In genomic region chr7:116329845-116330503, GRCh38 we compare ENCODE assay signal across 25 cellular contexts.
DNase-seq lines count a peak whose midpoint lies in the region; ATAC-seq and TF ChIP-seq lines count a peak whose summit lies in the region.
"Had no signal": no experiment of that assay in that cellular context is flagged by ENCODE, and none has a peak within 500 bp of the region (broad histone marks: within the 10 kb centered on the region; RNA-seq: fewer than 3 reads in every experiment).

No MANE protein-coding gene starts in this region.

- H3K36me3 ChIP-seq in right atrium auricular region: no peaks in the 10 kb centered on the region
- H3K36me3 ChIP-seq in gastroesophageal sphincter: no peaks in the 10 kb centered on the region
- no peaks in the 10 kb centered on the region for H3K36me3 ChIP-seq in sigmoid colon
- H3K36me3 ChIP-seq: BE2C had no signal

- peaks cover 0 to 12% of the 10 kb centered on the region in 2 donors for H3K4me1 ChIP-seq in right atrium auricular region
- peaks cover 7 to 27% (median 8%) of the 10 kb centered on the region in 3 donors for H3K4me1 ChIP-seq in gastroesophageal sphincter
- H3K4me1 ChIP-seq in sigmoid colon: peaks cover 0 to 29% (median 23%) of the 10 kb centered on the region in 4 donors
- H3K4me1 ChIP-seq: BE2C had no signal

- H3K27ac ChIP-seq in right atrium auricular region (peak overlapping the region in 1 of 2 donors; percentile 12), gastroesophageal sphincter (peak overlapping the region; percentile 20 to 47 (median 32)), sigmoid colon (peak overlapping the region; percentile 10 to 61 (median 58))

- no peak overlapping the region for H3K27ac Mint-ChIP-seq in T-cell
- H3K27ac Mint-ChIP-seq: activated naive CD4-positive, alpha-beta T cell treated with anti-CD3 and anti-CD28 coated beads for 36 hours; activated T-cell treated with anti-CD3 and anti-CD28 coated beads, Interleukin-2, amount 50 U/mL, for 72 hours; mesothelial cell of epicardium; nephron; stimulated activated memory B cell treated with anti-CD40 and anti-IgM and Interleukin-4, amounts not matched to agents 10 μg/mL and 1 μg/mL and 100 μg/mL, for 72 hours had no signal

- DNase-seq in Right ventricle myocardium superior: no peak
- no peak for DNase-seq in right atrium auricular region (ENCODE audit: low spot score)
- no peak for DNase-seq in sigmoid colon
- DNase-seq in T-cell: no peak
- DNase-seq in iPS-NIHi7 (ENCODE audit: extremely low spot score): no peak
- no peak for DNase-seq in stimulated activated CD8-positive, alpha-beta memory T cell treated with anti-CD3 and anti-CD28 coated beads, Interleukin-4, amount 100 ng/mL, for 48 hours
- DNase-seq: activated naive CD4-positive, alpha-beta T cell treated with anti-CD3 and anti-CD28 coated beads for 36 hours; activated T-cell treated with anti-CD3 and anti-CD28 coated beads, Interleukin-2, amount 50 U/mL, for 72 hours; amygdala; BE2C; central memory CD4-positive, alpha-beta T cell; DMS79 treated with DMSO at 0.1 percent for 48 hours; Karpas-422; MV-4-11; NCI-H1694 treated with DMSO at 0.1 percent for 48 hours; NCI-H2227 treated with DMSO at 0.1 percent for 48 hours; NCI-H82; OCI-M1; SIG-M5; stimulated activated CD4-positive, alpha-beta T cell treated with anti-CD3 and anti-CD28 coated beads, Interleukin-1b, Interleukin-23, amount 100 ng/mL, for 48 hours had no signal

- ATAC-seq in Right ventricle myocardium superior (ENCODE audit: poor library complexity) (peak; percentile 66), gastroesophageal sphincter (peak; percentile 31), GM21528 (IDR thresholded peaks at IDR 0.05; ENCODE audit: low FRiP score, unreplicated experiment) (no peak), T-cell (replicated peaks in 1 of 4) (no peak)
- ATAC-seq: activated T-cell treated with anti-CD3 and anti-CD28 coated beads, Interleukin-2, amount 50 U/mL, for 72 hours; stimulated activated memory B cell treated with anti-CD40 and anti-IgM and Interleukin-4, amounts not matched to agents 10 μg/mL and 1 μg/mL and 100 μg/mL, for 72 hours had no signal

- CTCF ChIA-PET in T-cell (lab: Charles Lee): no interaction called here

- H3K4me3 Mint-ChIP-seq in T-cell: no peak overlapping the region
- H3K4me3 Mint-ChIP-seq: activated naive CD4-positive, alpha-beta T cell treated with anti-CD3 and anti-CD28 coated beads for 36 hours; activated T-cell treated with anti-CD3 and anti-CD28 coated beads, Interleukin-2, amount 50 U/mL, for 72 hours; mesothelial cell of epicardium; nephron; stimulated activated memory B cell treated with anti-CD40 and anti-IgM and Interleukin-4, amounts not matched to agents 10 μg/mL and 1 μg/mL and 100 μg/mL, for 72 hours had no signal

- POLR2A ChIA-PET in T-cell (lab: Charles Lee): no interaction called here

- TF ChIP-seq CTCF in right atrium auricular region (IDR thresholded peaks at IDR 0.05): no peak
- TF ChIP-seq CTCF in gastroesophageal sphincter (IDR thresholded peaks at IDR 0.05): no peak
- no peak for TF ChIP-seq CTCF in sigmoid colon (IDR thresholded peaks at IDR 0.05)

- H3K4me3 ChIP-seq in right atrium auricular region: no peak overlapping the region
- H3K4me3 ChIP-seq in gastroesophageal sphincter: no peak overlapping the region
- no peak overlapping the region for H3K4me3 ChIP-seq in sigmoid colon

- H3K27me3 ChIP-seq in right atrium auricular region (no peaks in the 10 kb centered on the region), gastroesophageal sphincter (no peaks in the 10 kb centered on the region), sigmoid colon (no peaks in the 10 kb centered on the region)
- H3K27me3 ChIP-seq: BE2C had no signal

- H3K36me3 Mint-ChIP-seq in T-cell: no peaks in the 10 kb centered on the region
- H3K36me3 Mint-ChIP-seq: mesothelial cell of epicardium; stimulated activated memory B cell treated with anti-CD40 and anti-IgM and Interleukin-4, amounts not matched to agents 10 μg/mL and 1 μg/mL and 100 μg/mL, for 72 hours had no signal

- 20 to 50% methylated on average over 1 of the region's 1 CpG for WGBS in gastroesophageal sphincter (ENCODE audit: low coverage in 1 of 2), 2 donors
- 75 to 89% methylated on average over 1 of the region's 1 CpG for WGBS in sigmoid colon, 2 donors

- TF ChIP-seq EP300 in gastroesophageal sphincter (IDR thresholded peaks at IDR 0.05): no peak
- no peak for TF ChIP-seq EP300 in sigmoid colon (IDR thresholded peaks at IDR 0.05)

- H3K9me3 ChIP-seq in right atrium auricular region: no peaks in the 10 kb centered on the region
- H3K9me3 ChIP-seq in gastroesophageal sphincter: peaks cover 0 to 4% (median 0%) of the 10 kb centered on the region in 3 donors
- H3K9me3 ChIP-seq in sigmoid colon: no peaks in the 10 kb centered on the region
- H3K9me3 ChIP-seq: BE2C had no signal

- no peaks in the 10 kb centered on the region for H3K4me1 Mint-ChIP-seq in T-cell
- H3K4me1 Mint-ChIP-seq: mesothelial cell of epicardium; stimulated activated memory B cell treated with anti-CD40 and anti-IgM and Interleukin-4, amounts not matched to agents 10 μg/mL and 1 μg/mL and 100 μg/mL, for 72 hours had no signal

- H3K27me3 Mint-ChIP-seq in T-cell: peaks cover 2 to 6% of the 10 kb centered on the region in 2 donors
- H3K27me3 Mint-ChIP-seq: stimulated activated memory B cell treated with anti-CD40 and anti-IgM and Interleukin-4, amounts not matched to agents 10 μg/mL and 1 μg/mL and 100 μg/mL, for 72 hours had no signal

- intact Hi-C loops in Right ventricle myocardium superior (cut with DNase I) (loop anchor here (5.0 kb wide), 1 partner anchor 58 kb away; no protein-coding TSS in a partner anchor), sigmoid colon (cut with DNase I) (no loop called here)

- no peaks in the 10 kb centered on the region for H3K9me3 Mint-ChIP-seq in T-cell
- H3K9me3 Mint-ChIP-seq: activated naive CD4-positive, alpha-beta T cell treated with anti-CD3 and anti-CD28 coated beads for 36 hours; activated T-cell treated with anti-CD3 and anti-CD28 coated beads, Interleukin-2, amount 50 U/mL, for 72 hours; nephron; stimulated activated memory B cell treated with anti-CD40 and anti-IgM and Interleukin-4, amounts not matched to agents 10 μg/mL and 1 μg/mL and 100 μg/mL, for 72 hours had no signal

- no peak for TF ChIP-seq POLR2A in gastroesophageal sphincter (IDR thresholded peaks at IDR 0.05)
- no peak for TF ChIP-seq POLR2A in sigmoid colon (IDR thresholded peaks at IDR 0.05)

Comparison
In these comparisons a context has a peak if more than half of its experiments do, and no peak if none do; other contexts are left out.
1. ATAC-seq: peak in Right ventricle myocardium superior (single experiment) and gastroesophageal sphincter (single experiment); none in GM21528 (single experiment) and T-cell (0 of 4).